Comparison of ENCODE assay signal across 18 cellular contexts in the genomic region with DNA sequence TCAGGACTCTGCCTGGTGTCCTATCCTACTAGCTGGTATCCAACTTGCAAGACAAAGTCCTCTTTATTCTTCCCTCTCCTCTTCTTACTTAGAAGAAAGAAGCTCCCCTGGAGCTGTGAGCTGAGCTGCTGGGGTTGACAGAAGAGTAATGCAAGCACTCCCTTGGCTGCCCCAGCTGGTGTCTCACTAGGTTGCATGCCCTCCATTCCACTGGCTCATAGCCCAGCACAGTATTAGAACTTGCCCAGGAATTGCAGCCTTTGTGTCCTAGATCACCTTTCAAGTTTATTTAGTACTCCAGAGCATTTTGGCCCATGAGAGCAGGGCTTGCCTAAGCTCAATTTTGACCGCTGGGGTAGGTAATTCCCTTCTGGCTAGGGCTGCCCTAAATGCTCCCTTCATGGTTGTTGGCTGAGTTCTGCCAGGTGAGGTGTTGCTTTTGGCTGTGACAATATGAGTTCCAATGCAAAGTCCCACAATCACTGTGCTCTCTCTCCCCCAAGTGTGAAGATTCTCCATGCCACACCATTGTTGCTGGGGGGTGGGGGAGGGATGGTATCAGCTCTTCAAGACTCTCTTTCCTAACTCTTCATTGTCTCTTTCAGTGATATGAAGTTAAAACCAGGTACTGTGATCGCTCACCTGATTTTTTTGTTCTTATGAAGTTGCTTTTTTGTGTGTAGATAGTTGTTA.
DNase-seq lines count a peak whose midpoint lies in the region; ATAC-seq, FAIRE-seq and TF ChIP-seq lines count a peak whose summit lies in the region.
"Had no signal": no experiment of that assay in that cellular context is flagged by ENCODE, and none has a peak within 500 bp of the region (broad histone marks: within the 10 kb centered on the region; RNA-seq: fewer than 3 reads in every experiment).

No MANE protein-coding gene starts in this region.

- no peaks in the 10 kb centered on the region; the same call in 1 of the 2 replicates for H3K9me2 ChIP-seq in GM23338 (ENCODE audit: insufficient read depth)

- H3F3A ChIP-seq in GM23338 (replicated peaks; ENCODE audit: low read depth) = no peaks in the 10 kb centered on the region

- no peak overlapping the region for H3K4me3 ChIP-seq in GM23338
- no peak overlapping the region for H3K4me3 ChIP-seq in astrocyte (ENCODE audit: insufficient read depth, low read depth, low read length)
- no peak overlapping the region for H3K4me3 ChIP-seq in retinal pigment epithelial cell (ENCODE audit: low read length)
- H3K4me3 ChIP-seq in ovary = no peak overlapping the region
- H3K4me3 ChIP-seq: lung, tibial nerve had no signal

- TF ChIP-seq POLR2A in ovary (IDR thresholded peaks at IDR 0.05) = no peak

- no peak for DNase-seq in GM23338 (ENCODE audit: low spot score)
- DNase-seq in astrocyte (ENCODE audit: low read depth) = peak; percentile 49
- peak; percentile 30 for DNase-seq in left cardiac atrium
- peak; percentile 43 for DNase-seq in retinal pigment epithelial cell (ENCODE audit: low read depth)
- no peak for DNase-seq in NCI-H2107 treated with DMSO at 0.1 percent for 48 hours (lab: John Stamatoyannopoulos, UW; ENCODE audit: unreplicated experiment)
- no peak for DNase-seq in activated CD4-positive, alpha-beta T cell treated with anti-CD3 and anti-CD28 coated beads, Interleukin-2, amount 50 U/mL, for 48 hours
- DNase-seq in ovary = no peak
- DNase-seq: activated CD8-positive, alpha-beta memory T cell treated with anti-CD3 and anti-CD28 coated beads for 24 hours; CD4-positive, alpha-beta memory T cell; dermis blood vessel endothelial cell; H7; RPMI8226; stimulated activated CD4-positive, alpha-beta T cell treated with anti-CD3 and anti-CD28 coated beads, Interleukin-4, amount 100 ng/mL, for 4 hours had no signal

- H3K27ac Mint-ChIP-seq in GM23338 (no peak overlapping the region), astrocyte (ENCODE audit: unreplicated experiment) (no peak overlapping the region)
- H3K27ac Mint-ChIP-seq: CD4-positive, alpha-beta memory T cell; nephron had no signal

- H2AFZ ChIP-seq in GM23338 (no peak overlapping the region), astrocyte (ENCODE audit: low read depth, low read length) (no peak overlapping the region)

- H3K4me1 Mint-ChIP-seq in GM23338 (peaks cover 3% of the 10 kb centered on the region), astrocyte (ENCODE audit: low read depth, unreplicated experiment) (peaks cover 4% of the 10 kb centered on the region)
- H3K4me1 Mint-ChIP-seq: CD4-positive, alpha-beta memory T cell had no signal

- H3K4me2 ChIP-seq in GM23338 = no peak overlapping the region
- H3K4me2 ChIP-seq in astrocyte (ENCODE audit: low read length) = no peak overlapping the region

- H3K4me3 Mint-ChIP-seq in GM23338 = no peak overlapping the region
- no peak overlapping the region for H3K4me3 Mint-ChIP-seq in astrocyte (ENCODE audit: unreplicated experiment)
- H3K4me3 Mint-ChIP-seq: CD4-positive, alpha-beta memory T cell; nephron had no signal

- intact Hi-C loops in left cardiac atrium (cut with DNase I) = no loop called here
- intact Hi-C loops in ovary (cut with DNase I) = no loop called here

- H3K27me3 ChIP-seq in GM23338 (ENCODE audit: insufficient read depth) (no peaks in the 10 kb centered on the region), astrocyte (ENCODE audit: insufficient read depth, low read length) (no peaks in the 10 kb centered on the region), ovary (no peaks in the 10 kb centered on the region)
- H3K27me3 ChIP-seq: tibial nerve had no signal

- H4K20me1 ChIP-seq in GM23338 (replicated peaks; ENCODE audit: insufficient read depth) (no peaks in the 10 kb centered on the region), astrocyte (ENCODE audit: insufficient read depth, low read length) (no peaks in the 10 kb centered on the region)

- H3K36me3 Mint-ChIP-seq in GM23338 (ENCODE audit: low read depth) = no peaks in the 10 kb centered on the region
- no peaks in the 10 kb centered on the region for H3K36me3 Mint-ChIP-seq in astrocyte (ENCODE audit: low read depth, unreplicated experiment)
- H3K36me3 Mint-ChIP-seq: CD4-positive, alpha-beta memory T cell had no signal

- no peaks in the 10 kb centered on the region for H3K79me2 ChIP-seq in GM23338 (replicated peaks; ENCODE audit: insufficient read depth)
- no peaks in the 10 kb centered on the region for H3K79me2 ChIP-seq in astrocyte (ENCODE audit: insufficient read depth, low read length)

- H3K4me1 ChIP-seq in GM23338 (ENCODE audit: insufficient read depth) = no peaks in the 10 kb centered on the region
- no peaks in the 10 kb centered on the region for H3K4me1 ChIP-seq in astrocyte (ENCODE audit: insufficient read depth, low read length)
- H3K4me1 ChIP-seq in ovary (ENCODE audit: insufficient read depth) = no peaks in the 10 kb centered on the region
- H3K4me1 ChIP-seq: tibial nerve had no signal

- no peaks in the 10 kb centered on the region; the same call in 2 of the 3 replicates for H3K9me3 Mint-ChIP-seq in GM23338
- H3K9me3 Mint-ChIP-seq in astrocyte (ENCODE audit: unreplicated experiment) = no peaks in the 10 kb centered on the region
- H3K9me3 Mint-ChIP-seq: nephron had no signal

- H3K27ac ChIP-seq in GM23338 (ENCODE audit: low read depth) = no peak overlapping the region
- no peak overlapping the region for H3K27ac ChIP-seq in astrocyte (ENCODE audit: low read depth, low read length)
- H3K27ac ChIP-seq in ovary = no peak overlapping the region
- H3K27ac ChIP-seq: tibial nerve, VCaP had no signal

- H3K9me3 ChIP-seq in astrocyte (ENCODE audit: insufficient read depth, low read depth, low read length) = no peaks in the 10 kb centered on the region
- H3K9me3 ChIP-seq in ovary = no peaks in the 10 kb centered on the region

- H3K36me3 ChIP-seq in GM23338 (ENCODE audit: insufficient read depth) (no peaks in the 10 kb centered on the region), astrocyte (ENCODE audit: insufficient read depth, low read length) (no peaks in the 10 kb centered on the region), ovary (no peaks in the 10 kb centered on the region)
- H3K36me3 ChIP-seq: tibial nerve had no signal

- ATAC-seq in GM23338 = peak; percentile 52
- peak; percentile 84 to 89 for ATAC-seq in left cardiac atrium
- ATAC-seq in HG03097 (IDR thresholded peaks at IDR 0.05; ENCODE audit: low FRiP score, unreplicated experiment) = no peak

- H3K27me3 Mint-ChIP-seq in GM23338 (ENCODE audit: insufficient read depth, low read depth, poor library complexity) (no peaks in the 10 kb centered on the region), astrocyte (ENCODE audit: low read depth, unreplicated experiment) (no peaks in the 10 kb centered on the region)
- H3K27me3 Mint-ChIP-seq: CD4-positive, alpha-beta memory T cell had no signal

- TF ChIP-seq EP300 in ovary (IDR thresholded peaks at IDR 0.05) = no peak

- FAIRE-seq in astrocyte (lab: Jason Lieb, UNC) = no peak

- TF ChIP-seq CTCF in GM23338 (conservative IDR thresholded peaks at IDR 0.05; ENCODE audit: low read depth in 2 of 2) (no peak), astrocyte (IDR thresholded peaks at IDR 0.05; ENCODE audit: insufficient read depth, low read depth, low read length) (no peak), retinal pigment epithelial cell (conservative IDR thresholded peaks at IDR 0.05; ENCODE audit: low read depth, low read length) (no peak), ovary (IDR thresholded peaks at IDR 0.05) (no peak)

- 71 to 94% (median 89%) methylated on average over 2 of the region's 2 CpGs for WGBS in ovary, 3 donors

- H3K9ac ChIP-seq in astrocyte (ENCODE audit: low read length) = no peak overlapping the region

TF ChIP-seq in GM23338, 12 proteins besides CTCF, POLR2A, EP300 and RAD21 (continues in another document):
- TF ChIP-seq EZH2 (IDR thresholded peaks at IDR 0.05; ENCODE audit: low read depth, unreplicated experiment) = no peak

Comparison
In these comparisons a context has a peak if more than half of its experiments do, and no peak if none do; other contexts are left out.
1. DNase-seq: peak in astrocyte (single experiment), left cardiac atrium (single experiment) and retinal pigment epithelial cell (single experiment); none in GM23338 (single experiment), NCI-H2107 treated with DMSO at 0.1 percent for 48 hours (single experiment), activated CD4-positive, alpha-beta T cell treated with anti-CD3 and anti-CD28 coated beads, Interleukin-2, amount 50 U/mL, for 48 hours (0 of 2) and ovary (0 of 5).